15 cellular contexts compared by ENCODE assay signal in the genomic region with DNA sequence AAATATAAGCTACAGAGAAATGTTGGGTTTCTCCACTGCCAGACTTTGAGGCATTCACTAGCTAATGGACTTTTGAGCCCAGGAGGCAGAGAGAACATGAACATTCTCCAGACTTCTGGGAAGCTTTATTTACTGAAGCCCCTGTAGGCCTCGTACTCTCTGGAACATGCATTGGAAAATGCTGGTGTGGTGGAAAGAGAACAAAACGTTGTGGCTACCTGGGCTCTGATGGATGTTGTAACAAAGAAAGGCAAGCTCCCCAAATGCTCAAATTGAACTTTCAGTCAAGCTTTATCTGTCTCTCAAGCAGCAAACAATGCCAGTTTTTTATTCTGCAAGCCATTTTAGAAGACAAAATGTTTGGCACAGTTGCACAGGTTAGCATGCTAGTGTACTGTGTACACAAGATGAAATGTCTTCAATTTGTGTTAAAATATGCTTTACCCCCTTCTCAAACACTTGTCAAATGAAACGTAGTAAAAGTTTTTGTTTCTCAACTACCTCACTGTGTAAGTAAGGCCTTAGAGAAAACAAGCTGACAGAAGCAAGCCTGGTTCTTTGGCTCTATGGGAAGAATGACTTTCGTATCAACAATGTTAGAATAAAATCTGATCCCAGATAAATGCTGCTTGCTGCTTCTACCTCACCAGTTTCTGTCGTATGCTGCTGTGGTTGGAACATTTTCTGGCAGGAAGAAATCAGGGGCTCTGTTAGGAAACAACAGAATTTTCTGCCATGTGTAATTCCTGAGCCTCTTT.
DNase-seq lines count a peak whose midpoint lies in the region; ATAC-seq and TF ChIP-seq lines count a peak whose summit lies in the region.
"Had no signal": no experiment of that assay in that cellular context is flagged by ENCODE, and none has a peak within 500 bp of the region (broad histone marks: within the 10 kb centered on the region; RNA-seq: fewer than 3 reads in every experiment).

No MANE protein-coding gene starts in this region.

- H3K27ac ChIP-seq in stomach smooth muscle (ENCODE audit: low read length): peak overlapping the region; percentile 66
- H3K27ac ChIP-seq: left ventricle myocardium inferior, RWPE1 had no signal

- POLR2A ChIA-PET in activated CD8-positive, alpha-beta T cell treated with anti-CD3 and anti-CD28 coated beads for 36 hours (lab: Charles Lee): interaction anchor here (0.7 kb wide), 1 partner anchor 143 kb away, joined by 3 read pairs; a partner anchor contains a TSS

- H3K9me3 Mint-ChIP-seq in activated CD8-positive, alpha-beta T cell treated with anti-CD3 and anti-CD28 coated beads for 36 hours: no peaks in the 10 kb centered on the region
- H3K9me3 Mint-ChIP-seq in memory B cell (no peaks in the 10 kb centered on the region), HFFc6 (no peaks in the 10 kb centered on the region)
- H3K9me3 Mint-ChIP-seq: neural crest cell had no signal

- peaks cover 29% of the 10 kb centered on the region for H3K4me1 Mint-ChIP-seq in activated CD8-positive, alpha-beta T cell treated with anti-CD3 and anti-CD28 coated beads for 36 hours (ENCODE audit: low read depth)
- H3K4me1 Mint-ChIP-seq in memory B cell (peaks cover 61% of the 10 kb centered on the region), HFFc6 (ENCODE audit: low read depth) (no peaks in the 10 kb centered on the region)
- H3K4me1 Mint-ChIP-seq: neural crest cell had no signal

- H3K36me3 Mint-ChIP-seq in activated CD8-positive, alpha-beta T cell treated with anti-CD3 and anti-CD28 coated beads for 36 hours (ENCODE audit: low read depth): no peaks in the 10 kb centered on the region
- H3K36me3 Mint-ChIP-seq in memory B cell (peaks cover 2% of the 10 kb centered on the region), HFFc6 (ENCODE audit: low read depth) (no peaks in the 10 kb centered on the region)

- TF ChIP-seq CTCF in activated CD8-positive, alpha-beta T cell treated with anti-CD3 and anti-CD28 coated beads for 36 hours (IDR thresholded peaks at IDR 0.05): no peak
- no peak for TF ChIP-seq CTCF in HFFc6 (IDR thresholded peaks at IDR 0.05)

- TF ChIP-seq POLR2A in GM18505 (IDR thresholded peaks at IDR 0.05; ENCODE audit: borderline replicate concordance, extremely low read depth, insufficient read depth, insufficient read length): peak; percentile 30

- DNase-seq in activated CD8-positive, alpha-beta T cell treated with anti-CD3 and anti-CD28 coated beads for 36 hours: no peak
- DNase-seq in memory B cell (ENCODE audit: low spot score in 2 of 2): no peak
- no peak for DNase-seq in NCI-H2081 (lab: John Stamatoyannopoulos, UW)
- DNase-seq in HFFc6: no peak
- DNase-seq in germinal center (ENCODE audit: low spot score): no peak
- DNase-seq: activated CD4-positive, alpha-beta T cell treated with anti-CD3 and anti-CD28 coated beads, Interleukin-2, amount 50 U/mL, for 4 hours; activated effector memory CD4-positive, alpha-beta T cell treated with anti-CD3 and anti-CD28 coated beads, Interleukin-2, amount 50 U/mL, for 16 hours; BE2C; dermis blood vessel endothelial cell; left ventricle myocardium inferior had no signal

- H3K27ac Mint-ChIP-seq in activated CD8-positive, alpha-beta T cell treated with anti-CD3 and anti-CD28 coated beads for 36 hours: peak overlapping the region; percentile 69
- peak overlapping the region; percentile 97 for H3K27ac Mint-ChIP-seq in memory B cell
- H3K27ac Mint-ChIP-seq in HFFc6: no peak overlapping the region

- H3K4me3 ChIP-seq in stomach smooth muscle (ENCODE audit: low read length in 2 of 2): no peak overlapping the region
- H3K4me3 ChIP-seq: left ventricle myocardium inferior had no signal

- intact Hi-C loops in activated CD8-positive, alpha-beta T cell treated with anti-CD3 and anti-CD28 coated beads for 36 hours (cut with micrococcal nuclease): no loop called here

- H3K27me3 ChIP-seq in stomach smooth muscle (ENCODE audit: control insufficient read depth in 1 of 2, insufficient read depth in 2 of 2, low read length in 2 of 2): no peaks in the 10 kb centered on the region
- H3K27me3 ChIP-seq: BE2C had no signal

- ATAC-seq in GM18505 (IDR thresholded peaks at IDR 0.05; ENCODE audit: unreplicated experiment) (no peak), memory B cell (ENCODE audit: low read depth) (no peak), HG02610 (IDR thresholded peaks at IDR 0.05; ENCODE audit: unreplicated experiment) (no peak)
- ATAC-seq in activated CD8-positive, alpha-beta T cell treated with anti-CD3 and anti-CD28 coated beads for 36 hours: no peak

- peaks cover under 1% of the 10 kb centered on the region for H3K27me3 Mint-ChIP-seq in activated CD8-positive, alpha-beta T cell treated with anti-CD3 and anti-CD28 coated beads for 36 hours
- no peaks in the 10 kb centered on the region for H3K27me3 Mint-ChIP-seq in memory B cell
- H3K27me3 Mint-ChIP-seq in HFFc6 (ENCODE audit: insufficient read depth): peaks cover 5% of the 10 kb centered on the region; the same call in 1 of the 2 replicates

- H3K4me3 Mint-ChIP-seq in activated CD8-positive, alpha-beta T cell treated with anti-CD3 and anti-CD28 coated beads for 36 hours: no peak overlapping the region
- no peak overlapping the region for H3K4me3 Mint-ChIP-seq in memory B cell
- no peak overlapping the region for H3K4me3 Mint-ChIP-seq in HFFc6
- H3K4me3 Mint-ChIP-seq: neural crest cell had no signal

- no peaks in the 10 kb centered on the region for H3K36me3 ChIP-seq in stomach smooth muscle (ENCODE audit: control insufficient read depth in 2 of 2, insufficient read depth in 2 of 2, low read length in 2 of 2)
- H3K36me3 ChIP-seq: BE2C, left ventricle myocardium inferior had no signal

- peaks cover 17% of the 10 kb centered on the region for H3K4me1 ChIP-seq in stomach smooth muscle (ENCODE audit: control insufficient read depth, insufficient read depth, low read length)
- H3K4me1 ChIP-seq: BE2C had no signal

- no peaks in the 10 kb centered on the region for H3K9me3 ChIP-seq in stomach smooth muscle (ENCODE audit: control insufficient read depth in 2 of 2, low read length in 2 of 2)
- H3K9me3 ChIP-seq: BE2C, left ventricle myocardium inferior had no signal

- no peak overlapping the region for H3K9ac ChIP-seq in stomach smooth muscle (ENCODE audit: low read length in 2 of 2)

- CTCF ChIA-PET in activated CD8-positive, alpha-beta T cell treated with anti-CD3 and anti-CD28 coated beads for 36 hours (lab: Charles Lee): interaction anchor here (15.6 kb wide), 1 partner anchor 143 kb away, joined by 262 read pairs; a partner anchor contains a TSS
